In the genomic region with DNA sequence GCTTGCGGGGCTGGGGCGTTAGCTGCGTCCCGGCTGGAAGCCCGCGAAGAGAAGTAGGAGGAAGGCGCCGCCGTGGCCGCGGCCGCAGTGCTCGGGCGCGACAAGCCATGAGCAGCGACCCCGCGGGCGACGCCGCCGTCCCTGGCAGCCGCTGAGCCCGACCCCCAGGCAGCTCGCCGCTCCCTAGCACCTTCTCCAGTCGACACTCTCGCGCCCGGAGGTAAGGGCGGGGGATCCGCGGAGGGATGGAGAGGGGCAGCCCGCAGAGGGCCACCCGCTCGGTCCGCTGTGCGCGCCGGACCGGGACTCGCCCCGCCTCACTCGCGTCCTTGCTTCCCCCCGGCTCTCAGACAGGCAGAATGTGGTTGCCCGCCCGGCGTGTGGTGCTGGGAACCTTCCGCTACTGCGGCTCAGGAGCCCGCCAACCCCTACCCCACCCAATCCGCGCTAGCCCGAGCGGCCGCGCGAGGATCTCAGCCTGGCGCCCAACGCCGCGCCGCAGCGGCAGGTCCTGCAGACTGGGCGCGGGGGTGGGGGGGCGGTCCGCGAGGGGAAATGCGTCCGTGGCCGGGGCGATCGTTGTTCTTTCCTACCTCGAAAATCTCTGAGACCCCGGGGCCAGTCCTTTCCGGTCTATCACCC, we compare ENCODE assay signal across 8 cellular contexts. TPM values are rescaled to one million over a fixed set of nuclear protein-coding genes. Genes with fewer than 3 reads are reported as not detected.
A peak's percentile ranks its signal among the peaks of the same experiment; 100 is the strongest.
DNase-seq lines count a peak whose midpoint lies in the region; ATAC-seq and TF ChIP-seq lines count a peak whose summit lies in the region.

A gene (plus strand): TSS at position 18 of the 642 bp plus-strand sequence. CDS start 53,354 bp downstream, outside the sequence.

- no peak for TF ChIP-seq CTCF in parathyroid adenoma (IDR thresholded peaks at IDR 0.05)

- no peaks in the 10 kb centered on the region for H3K79me2 ChIP-seq in parathyroid adenoma

- H3K27ac ChIP-seq in SJSA1 (peak within 1 kb of the TSS; percentile 87), parathyroid adenoma (peak within 1 kb of the TSS; percentile 74)

- H3K4me3 ChIP-seq in SJSA1 (peak within 1 kb of the TSS; percentile 99), parathyroid adenoma (ENCODE audit: low read depth, low read length) (peak within 1 kb of the TSS; percentile 77)

- peak; percentile 53 for DNase-seq in ELF-1 (ENCODE audit: low read depth, low spot score)
- peak; percentile 53 for DNase-seq in HT-29 (ENCODE audit: low spot score)
- peak; percentile 68 to 85 for DNase-seq in SJSA1 (ENCODE audit: low read depth in 1 of 2, low spot score in 2 of 2)
- DNase-seq in Right ventricle myocardium inferior (ENCODE audit: missing footprints): peak; percentile 86
- no peak for DNase-seq in OCI-M2 (lab: John Stamatoyannopoulos, UW; ENCODE audit: unreplicated experiment)

- H3K9ac ChIP-seq in parathyroid adenoma: no peak within 1 kb of the TSS

- peaks cover 28% of the 10 kb centered on the region for H3K36me3 Mint-ChIP-seq in activated naive CD8-positive, alpha-beta T cell

- H2AFZ ChIP-seq in parathyroid adenoma: peak within 1 kb of the TSS; percentile 93

- H3K9me3 ChIP-seq in SJSA1 (replicated peaks): peaks cover 3% of the 10 kb centered on the region; the same call in 1 of the 2 replicates
- no peaks in the 10 kb centered on the region for H3K9me3 ChIP-seq in parathyroid adenoma (ENCODE audit: control insufficient read depth, low read length)

- peaks cover 70% of the 10 kb centered on the region for H3K4me1 Mint-ChIP-seq in activated naive CD8-positive, alpha-beta T cell (ENCODE audit: low read depth)

- H3K4me2 ChIP-seq in parathyroid adenoma (ENCODE audit: low read length): peak within 1 kb of the TSS; percentile 89

- no peaks in the 10 kb centered on the region for H3K9me3 Mint-ChIP-seq in activated naive CD8-positive, alpha-beta T cell (ENCODE audit: low read depth)

- peaks cover 8% of the 10 kb centered on the region for H3K36me3 ChIP-seq in SJSA1
- H3K36me3 ChIP-seq in parathyroid adenoma (ENCODE audit: control insufficient read depth, insufficient read depth, low read length): no peaks in the 10 kb centered on the region

- peak within 1 kb of the TSS; percentile 95 for H3K4me3 Mint-ChIP-seq in activated naive CD8-positive, alpha-beta T cell

- H3K27me3 ChIP-seq in SJSA1 (replicated peaks) (no peaks in the 10 kb centered on the region), parathyroid adenoma (ENCODE audit: control insufficient read depth, insufficient read depth, low read length) (no peaks in the 10 kb centered on the region)

- no peaks in the 10 kb centered on the region for H3K27me3 Mint-ChIP-seq in activated naive CD8-positive, alpha-beta T cell

- H3K4me1 ChIP-seq in SJSA1 (replicated peaks) (peaks cover 36% of the 10 kb centered on the region), parathyroid adenoma (no peaks in the 10 kb centered on the region)

- intact Hi-C loops in Right ventricle myocardium inferior (cut with DNase I): loop anchor here (2.0 to 10.0 kb wide), 4 partner anchors 18 to 362 kb away; a partner anchor contains a TSS

- H3K27ac Mint-ChIP-seq in activated naive CD8-positive, alpha-beta T cell: peak within 1 kb of the TSS; percentile 99

- ATAC-seq in GM21423 (IDR thresholded peaks at IDR 0.05; ENCODE audit: unreplicated experiment) (peak; percentile 35), Right ventricle myocardium inferior (peak; percentile 66)

RNA-seq across cellular contexts. Expression of the gene that starts here (rescaled TPM):
- total RNA-seq in HT-29 (2014; rRNA removed; shearing (Covaris generic)): 2.9 TPM in 2 replicates
- total RNA-seq in SJSA1 (2014; rRNA removed; shearing (Covaris generic)): 11.1 and 16.0 TPM in 2 replicates
- 7.7 TPM for total RNA-seq in Right ventricle myocardium inferior
